In the genomic region with DNA sequence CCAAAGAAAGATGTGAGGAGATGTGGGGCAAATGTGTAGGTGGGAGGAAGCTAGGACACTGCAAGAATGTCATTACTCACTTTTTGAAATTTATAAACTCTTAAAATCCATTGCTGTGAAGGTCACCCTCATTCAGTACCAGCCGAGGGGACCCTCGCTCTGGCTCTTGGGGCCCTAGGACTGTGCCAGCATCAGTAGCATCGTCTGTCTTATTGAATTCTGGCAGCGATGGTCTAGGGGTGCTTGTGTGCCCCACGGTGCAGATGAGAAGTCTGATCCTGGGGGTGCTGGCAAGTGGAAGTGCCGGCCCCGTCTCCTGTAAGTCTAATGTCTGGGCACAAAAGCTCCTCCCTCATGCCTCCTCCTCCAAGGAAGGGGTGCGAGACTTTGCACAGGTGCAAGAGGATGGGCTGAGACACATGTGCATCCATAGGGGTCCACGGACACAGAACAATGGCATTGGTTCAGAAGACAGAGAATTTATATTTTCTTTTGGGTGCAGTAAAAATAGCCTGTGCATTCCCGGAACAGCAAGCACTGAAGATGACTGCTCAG, we compare ENCODE assay signal across 26 cellular contexts.
"Had no signal": no experiment of that assay in that cellular context is flagged by ENCODE, and none has a peak within 500 bp of the region (broad histone marks: within the 10 kb centered on the region; RNA-seq: fewer than 3 reads in every experiment).

No MANE protein-coding gene starts in this region.

- H3K9me3 ChIP-seq: esophagus squamous epithelium, gastroesophageal sphincter had no signal

- H3K27ac Mint-ChIP-seq: activated B cell treated with CpG ODN at 0.5 μM for 24 hours; activated CD4-positive, alpha-beta memory T cell treated with anti-CD3 and anti-CD28 coated beads, Interleukin-2, amount 10 ng/mL, durations not matched to agents 7 days and 5 days; activated naive CD4-positive, alpha-beta T cell treated with anti-CD3 and anti-CD28 coated beads for 36 hours; activated naive CD8-positive, alpha-beta T cell; activated T-helper 1 cell treated with anti-CD3 and anti-CD28 coated beads, Interleukin-12 subunit alpha, Interleukin-12 subunit beta, Interleukin-2, Interleukin-4 antibody, amounts not matched to agents 30 ng/mL and 10 ng/mL and 1 ng/mL, durations not matched to agents 14 hours and 24 hours and 36 hours; activated T-helper 2 cell treated with anti-CD3 and anti-CD28 coated beads, Interferon-gamma antibody, Interleukin-2, Interleukin-4, amounts not matched to agents 10 μg/mL and 5 μg/mL and 100 μg/mL, durations not matched to agents 14 hours and 24 hours and 36 hours; T-helper 17 cell; T-helper 2 cell treated with Interferon-gamma antibody and Interleukin-4, amounts not matched to agents 5 μg/mL and 100 μg/mL, for 36 hours had no signal

- H3K36me3 Mint-ChIP-seq: activated naive CD8-positive, alpha-beta T cell had no signal

- DNase-seq: activated B cell treated with CpG ODN at 0.5 μM for 24 hours; activated CD4-positive, alpha-beta memory T cell treated with anti-CD3 and anti-CD28 coated beads, Interleukin-2, amount 10 ng/mL, durations not matched to agents 7 days and 5 days; activated CD4-positive, alpha-beta T cell treated with anti-CD3 and anti-CD28 coated beads for 48 hours; activated effector memory CD4-positive, alpha-beta T cell treated with anti-CD3 and anti-CD28 coated beads, Interleukin-2, amount 50 U/mL, for 16 hours; activated naive CD4-positive, alpha-beta T cell treated with anti-CD3 and anti-CD28 coated beads for 36 hours; activated T-cell treated with anti-CD3 and anti-CD28 coated beads, Interleukin-2, amount 50 U/mL, for 1 hour; activated T-cell treated with anti-CD3 and anti-CD28 coated beads, Interleukin-2, amount 50 U/mL, for 48 hours; amniotic stem cell; anterior cingulate cortex; brain microvascular endothelial cell; cortex of kidney; dermis blood vessel endothelial cell; effector CD4-positive, alpha-beta T cell; effector memory CD8-positive, alpha-beta T cell; esophagus squamous epithelium; foreskin melanocyte; T-helper 1 cell; T-helper 17 cell; T1000; WERI-Rb-1 had no signal

- H3K27ac ChIP-seq: brain microvascular endothelial cell, esophagus squamous epithelium, gastroesophageal sphincter, WERI-Rb-1 had no signal

- H3K4me3 Mint-ChIP-seq: activated B cell treated with CpG ODN at 0.5 μM for 24 hours; activated CD4-positive, alpha-beta memory T cell treated with anti-CD3 and anti-CD28 coated beads, Interleukin-2, amount 10 ng/mL, durations not matched to agents 7 days and 5 days; activated naive CD4-positive, alpha-beta T cell treated with anti-CD3 and anti-CD28 coated beads for 36 hours; activated naive CD8-positive, alpha-beta T cell; activated T-helper 1 cell treated with anti-CD3 and anti-CD28 coated beads, Interleukin-12 subunit alpha, Interleukin-12 subunit beta, Interleukin-2, Interleukin-4 antibody, amounts not matched to agents 30 ng/mL and 10 ng/mL and 1 ng/mL, durations not matched to agents 14 hours and 24 hours and 36 hours; central memory CD8-positive, alpha-beta T cell; effector memory CD8-positive, alpha-beta T cell; T-helper 17 cell; T-helper 2 cell treated with Interferon-gamma antibody and Interleukin-4, amounts not matched to agents 5 μg/mL and 100 μg/mL, for 36 hours had no signal

- H3K9me3 Mint-ChIP-seq: activated B cell treated with CpG ODN at 0.5 μM for 24 hours; activated CD4-positive, alpha-beta memory T cell treated with anti-CD3 and anti-CD28 coated beads, Interleukin-2, amount 10 ng/mL, durations not matched to agents 7 days and 5 days; activated naive CD4-positive, alpha-beta T cell treated with anti-CD3 and anti-CD28 coated beads for 36 hours; activated T-helper 1 cell treated with anti-CD3 and anti-CD28 coated beads, Interleukin-12 subunit alpha, Interleukin-12 subunit beta, Interleukin-2, Interleukin-4 antibody, amounts not matched to agents 30 ng/mL and 10 ng/mL and 1 ng/mL, durations not matched to agents 14 hours and 24 hours and 36 hours; activated T-helper 2 cell treated with anti-CD3 and anti-CD28 coated beads, Interferon-gamma antibody, Interleukin-2, Interleukin-4, amounts not matched to agents 10 μg/mL and 5 μg/mL and 100 μg/mL, durations not matched to agents 14 hours and 24 hours and 36 hours; central memory CD8-positive, alpha-beta T cell; effector memory CD8-positive, alpha-beta T cell; T-helper 2 cell treated with Interferon-gamma antibody and Interleukin-4, amounts not matched to agents 5 μg/mL and 100 μg/mL, for 36 hours had no signal

- H3K4me3 ChIP-seq: esophagus squamous epithelium, gastroesophageal sphincter had no signal

- H3K4me1 ChIP-seq: gastroesophageal sphincter had no signal

- H3K27me3 ChIP-seq: brain microvascular endothelial cell had no signal

- H3K36me3 ChIP-seq: brain microvascular endothelial cell, esophagus squamous epithelium, gastroesophageal sphincter, WERI-Rb-1 had no signal

- H3K4me1 Mint-ChIP-seq: activated B cell treated with CpG ODN at 0.5 μM for 24 hours; activated CD4-positive, alpha-beta memory T cell treated with anti-CD3 and anti-CD28 coated beads, Interleukin-2, amount 10 ng/mL, durations not matched to agents 7 days and 5 days; central memory CD8-positive, alpha-beta T cell had no signal
